ENCODE assay signal across 13 cellular contexts in genomic region chr7:27139335-27140107, GRCh38. TPM values are rescaled to one million over a fixed set of nuclear protein-coding genes. Genes with fewer than 3 reads are reported as not detected.
DNase-seq lines count a peak whose midpoint lies in the region; TF ChIP-seq lines count a peak whose summit lies in the region.
"Had no signal": no experiment of that assay in that cellular context is flagged by ENCODE, and none has a peak within 500 bp of the region (broad histone marks: within the 10 kb centered on the region; RNA-seq: fewer than 3 reads in every experiment).

No MANE protein-coding gene starts in this region.

- H3K23ac ChIP-seq in mesendoderm (ENCODE audit: low read length) = no peak overlapping the region

- no peak for TF ChIP-seq POLR2A in suprapubic skin (IDR thresholded peaks at IDR 0.05)
- TF ChIP-seq POLR2A in thyroid gland (IDR thresholded peaks at IDR 0.05) = no peak

- H3K4me1 ChIP-seq in mucosa of stomach (ENCODE audit: control insufficient read depth, insufficient read depth, low read length) = peaks cover 22% of the 10 kb centered on the region
- H3K4me1 ChIP-seq in suprapubic skin = peaks cover 48% of the 10 kb centered on the region
- H3K4me1 ChIP-seq in thyroid gland = peaks cover 11 to 16% of the 10 kb centered on the region in 2 donors
- no peaks in the 10 kb centered on the region for H3K4me1 ChIP-seq in mesendoderm (ENCODE audit: control insufficient read depth, low read depth, low read length)

- H3K18ac ChIP-seq in mesendoderm (ENCODE audit: low read length) = no peak overlapping the region

- H3K27me3 ChIP-seq in mucosa of stomach (ENCODE audit: control insufficient read depth, insufficient read depth, low read length) (peaks cover 12% of the 10 kb centered on the region), suprapubic skin (no peaks in the 10 kb centered on the region), thyroid gland (peaks cover 74% of the 10 kb centered on the region), mesendoderm (ENCODE audit: insufficient read depth, low read length, poor library complexity) (peaks cover 89% of the 10 kb centered on the region)

- H2BK5ac ChIP-seq in mesendoderm (ENCODE audit: low read length) = no peak overlapping the region

- DNase-seq in RWPE1 (ENCODE audit: low spot score) (no peak), epithelial cell of prostate (ENCODE audit: low read depth, low spot score) (no peak), suprapubic skin (ENCODE audit: low spot score in 2 of 2) (peak; percentile 61 to 80), NCI-H1417 (lab: John Stamatoyannopoulos, UW) (no peak), SKM-1 (lab: John Stamatoyannopoulos, UW; ENCODE audit: unreplicated experiment) (no peak), thyroid gland (no peak), mesendoderm (no peak)
- DNase-seq: anterior cingulate cortex; CD8-positive, alpha-beta T cell; naive thymus-derived CD4-positive, alpha-beta T cell; PC-3; stimulated activated CD4-positive, alpha-beta T cell treated with anti-CD3 and anti-CD28 coated beads, Interleukin-15, amount 100 ng/mL, for 24 hours had no signal

- H3K4me3 ChIP-seq in mucosa of stomach (ENCODE audit: low read length) (no peak overlapping the region), suprapubic skin (peak overlapping the region; percentile 28), thyroid gland (replicated peaks in 1 of 3) (no peak overlapping the region), mesendoderm (ENCODE audit: low read length) (no peak overlapping the region)

- H3K36me3 ChIP-seq in mucosa of stomach (ENCODE audit: control insufficient read depth, insufficient read depth, low read length) (no peaks in the 10 kb centered on the region), suprapubic skin (peaks cover 4% of the 10 kb centered on the region), thyroid gland (no peaks in the 10 kb centered on the region), mesendoderm (ENCODE audit: control insufficient read depth, insufficient read depth, low read length) (no peaks in the 10 kb centered on the region)

- H3K9ac ChIP-seq in mucosa of stomach (ENCODE audit: low read length) = peak overlapping the region; percentile 29
- no peak overlapping the region for H3K9ac ChIP-seq in mesendoderm (ENCODE audit: low read length)

- H2BK120ac ChIP-seq in mesendoderm (ENCODE audit: low read depth, low read length) = no peak overlapping the region

- H4K8ac ChIP-seq in mesendoderm (ENCODE audit: low read depth, low read length) = no peak overlapping the region

- TF ChIP-seq CTCF in RWPE1 (conservative IDR thresholded peaks at IDR 0.05; ENCODE audit: low read depth) = no peak
- no peak for TF ChIP-seq CTCF in suprapubic skin (IDR thresholded peaks at IDR 0.05)
- no peak for TF ChIP-seq CTCF in thyroid gland (IDR thresholded peaks at IDR 0.05)

- no peak overlapping the region for H3K56ac ChIP-seq in mesendoderm (ENCODE audit: low read length)

- no peak overlapping the region for H2BK15ac ChIP-seq in mesendoderm (replicated peaks; ENCODE audit: low read depth)

- POLR2A ChIA-PET in RWPE1 (lab: Yijun Ruan, JAX; ENCODE audit: low non-redundant PET) = no interaction called here

- H3K9me3 ChIP-seq in mucosa of stomach (ENCODE audit: control insufficient read depth, low read length) (no peaks in the 10 kb centered on the region), suprapubic skin (no peaks in the 10 kb centered on the region), thyroid gland (no peaks in the 10 kb centered on the region)

- H2AK5ac ChIP-seq in mesendoderm (ENCODE audit: low read length) = no peak overlapping the region

- H3K79me2 ChIP-seq in mesendoderm (ENCODE audit: control insufficient read depth, insufficient read depth, low read length) = no peaks in the 10 kb centered on the region

- intact Hi-C loops in thyroid gland (cut with DNase I) = no loop called here

- H3K27ac ChIP-seq in RWPE1 = peak overlapping the region; percentile 84
- peak overlapping the region; percentile 59 for H3K27ac ChIP-seq in epithelial cell of prostate
- peak overlapping the region; percentile 52 for H3K27ac ChIP-seq in suprapubic skin
- H3K27ac ChIP-seq in thyroid gland = no peak overlapping the region
- H3K27ac ChIP-seq in mesendoderm (ENCODE audit: low read depth, low read length) = no peak overlapping the region

- no peak overlapping the region for H3K4ac ChIP-seq in mesendoderm (ENCODE audit: low read depth, low read length)

- no peak for TF ChIP-seq EP300 in suprapubic skin (IDR thresholded peaks at IDR 0.05)

- CTCF ChIA-PET in RWPE1 (lab: Yijun Ruan, JAX) = interaction anchor here (0.6 kb wide), 3 partner anchors 8 to 767 kb away, joined by 3 to 7 read pairs (median 4); no protein-coding TSS in a partner anchor

- H3K79me1 ChIP-seq in mesendoderm (ENCODE audit: low read length) = no peaks in the 10 kb centered on the region

- H3K4me2 ChIP-seq in mesendoderm (ENCODE audit: low read length) = no peak overlapping the region

- H4K5ac ChIP-seq in mesendoderm (ENCODE audit: low read length) = no peak overlapping the region

- WGBS in suprapubic skin = 67% methylated on average over 41 of the region's 53 CpGs
- 34 to 36% methylated on average over 45 to 51 of the region's 53 CpGs for WGBS in thyroid gland, 2 donors
- WGBS in mesendoderm (ENCODE audit: extremely low coverage, insufficient coverage, low lambda C conversion rate) = no CpG with 5 or more reads among the region's 53 CpGs

RNA-seq across cellular contexts. Expression of gene HOXA5, which starts 4.0 kb away (rescaled TPM):
- 10 to 100 TPM in 3 of 4 donors, 1 to 10 TPM in 1; 4.7 to 16.3 (median 14.6) TPM for total RNA-seq in suprapubic skin
- 1 to 10 TPM; 2.0 to 4.4 (median 3.3) TPM for total RNA-seq in thyroid gland
- not detected for polyA plus RNA-seq in mesendoderm (2013, experiment 1 of 2)
- polyA plus RNA-seq in mesendoderm (2013, experiment 2 of 2) = not detected
- polyA plus RNA-seq: naive thymus-derived CD4-positive, alpha-beta T cell had no signal

RNA-seq across cellular contexts. Expression of gene HOXA6, which starts 8.1 kb away (rescaled TPM):
- total RNA-seq in suprapubic skin (1 to 10 TPM; 4.0 to 9.3 (median 6.4) TPM), thyroid gland (1 to 10 TPM in 2 of 4 donors, not detected in 2; 1.1 to 1.6 TPM)
- polyA plus RNA-seq in mesendoderm (2013, experiment 1 of 2) = not detected
- not detected for polyA plus RNA-seq in mesendoderm (2013, experiment 2 of 2)
- total RNA-seq: CD8-positive, alpha-beta T cell had no signal
- polyA plus RNA-seq: naive thymus-derived CD4-positive, alpha-beta T cell had no signal

RNA-seq across cellular contexts. Expression of gene HOXA4, which starts 9.0 kb away (rescaled TPM):
- total RNA-seq in suprapubic skin (1 to 10 TPM; 1.8 to 4.7 (median 2.5) TPM), thyroid gland (1 to 10 TPM in 3 of 4 donors, under 1 TPM in 1; 0.56 to 2.1 (median 1.3) TPM)
- polyA plus RNA-seq in mesendoderm (2013, experiment 1 of 2) = not detected
- polyA plus RNA-seq in mesendoderm (2013, experiment 2 of 2) = not detected
- total RNA-seq: naive thymus-derived CD4-positive, alpha-beta T cell had no signal

RNA-seq across cellular contexts. Expression of gene HOXA3, which starts 12.9 kb away (rescaled TPM):
- 10 to 100 TPM in 1 of 4 donors, 1 to 10 TPM in 3; 5.5 to 19.9 (median 6.2) TPM for total RNA-seq in suprapubic skin
- total RNA-seq in thyroid gland = 1 to 10 TPM in 3 of 4 donors, under 1 TPM in 1; 0.94 to 6.1 (median 1.9) TPM
- polyA plus RNA-seq in mesendoderm (2013, experiment 1 of 2) = not detected
- not detected for polyA plus RNA-seq in mesendoderm (2013, experiment 2 of 2)
- total RNA-seq: CD8-positive, alpha-beta T cell had no signal
- polyA plus RNA-seq: naive thymus-derived CD4-positive, alpha-beta T cell had no signal

RNA-seq across cellular contexts. Expression of gene HOXA7, which starts 17.0 kb away (rescaled TPM):
- 10 to 100 TPM; 14.8 to 23.6 (median 17.5) TPM for total RNA-seq in suprapubic skin
- 1 to 10 TPM in 1 of 4 donors, under 1 TPM in 3; 0.34 to 2.1 (median 0.74) TPM for total RNA-seq in thyroid gland
- 0.01 TPM for polyA plus RNA-seq in mesendoderm (2013, experiment 1 of 2)
- polyA plus RNA-seq in mesendoderm (2013, experiment 2 of 2) = not detected
- total RNA-seq: CD8-positive, alpha-beta T cell; naive thymus-derived CD4-positive, alpha-beta T cell had no signal
- polyA plus RNA-seq: naive thymus-derived CD4-positive, alpha-beta T cell had no signal

Comparison
In these comparisons a context has a peak if more than half of its experiments do, and no peak if none do; other contexts are left out.
1. DNase-seq: peak in suprapubic skin (2 of 2); none in RWPE1 (single experiment), epithelial cell of prostate (single experiment), NCI-H1417 (0 of 3), SKM-1 (single experiment), thyroid gland (0 of 2) and mesendoderm (single experiment).
2. H3K27ac ChIP-seq: peak in RWPE1 (single experiment), epithelial cell of prostate (single experiment) and suprapubic skin (single experiment); none in thyroid gland (0 of 3) and mesendoderm (single experiment).